1 cellular context compared by ENCODE assay signal in genomic region chr6:116531675-116532570, GRCh38.
TF ChIP-seq lines count a peak whose summit lies in the region.

No MANE protein-coding gene starts in this region.

TF ChIP-seq in H1, 55 proteins besides CTCF, POLR2A, EP300 and RAD21:
- TF ChIP-seq KDM1A (IDR thresholded peaks at IDR 0.05; ENCODE audit: borderline replicate concordance, low read length) = peak; percentile 45; the same call in 1 of the 2 replicates
- TF ChIP-seq CHD2 (IDR thresholded peaks at IDR 0.05; ENCODE audit: low read length) = no peak
